Comparison of ENCODE assay signal across 8 cellular contexts in genomic region chr18:1663879-1664705, GRCh38.
DNase-seq lines count a peak whose midpoint lies in the region; ATAC-seq and TF ChIP-seq lines count a peak whose summit lies in the region.

No MANE protein-coding gene starts in this region.

- no peak overlapping the region for H3K4me2 ChIP-seq in MM.1S (ENCODE audit: low read depth, low read length)

- H3K4me3 Mint-ChIP-seq in activated naive CD8-positive, alpha-beta T cell treated with anti-CD3 and anti-CD28 coated beads, Interleukin-2, amount 50 U/mL, for 24 hours, result no peak overlapping the region

- H3K4me1 Mint-ChIP-seq in activated naive CD8-positive, alpha-beta T cell treated with anti-CD3 and anti-CD28 coated beads, Interleukin-2, amount 50 U/mL, for 24 hours, result no peaks in the 10 kb centered on the region

- H3K9me3 Mint-ChIP-seq in activated naive CD8-positive, alpha-beta T cell treated with anti-CD3 and anti-CD28 coated beads, Interleukin-2, amount 50 U/mL, for 24 hours, result no peaks in the 10 kb centered on the region

- intact Hi-C loops in stomach (cut with DNase I; ENCODE audit: low total_unique reads), result no loop called here

- no peak overlapping the region for H3K27ac Mint-ChIP-seq in activated naive CD8-positive, alpha-beta T cell treated with anti-CD3 and anti-CD28 coated beads, Interleukin-2, amount 50 U/mL, for 24 hours

- H3F3A ChIP-seq in MM.1S (ENCODE audit: insufficient read depth, low read length), result no peaks in the 10 kb centered on the region

- TF ChIP-seq EP300 in stomach (IDR thresholded peaks at IDR 0.05), result no peak

- no peaks in the 10 kb centered on the region for H3K27me3 Mint-ChIP-seq in activated naive CD8-positive, alpha-beta T cell treated with anti-CD3 and anti-CD28 coated beads, Interleukin-2, amount 50 U/mL, for 24 hours

- H3K4me1 ChIP-seq in MM.1S (ENCODE audit: low read length) (no peaks in the 10 kb centered on the region), stomach (no peaks in the 10 kb centered on the region)

- H3K9ac ChIP-seq in MM.1S (ENCODE audit: low read length), result no peak overlapping the region

- H3K27me3 ChIP-seq in MM.1S (replicated peaks; ENCODE audit: insufficient read depth, low read length) (no peaks in the 10 kb centered on the region), stomach (peaks cover 0 to 4% (median 0%) of the 10 kb centered on the region in 3 donors)

- no peaks in the 10 kb centered on the region for H3K36me3 Mint-ChIP-seq in activated naive CD8-positive, alpha-beta T cell treated with anti-CD3 and anti-CD28 coated beads, Interleukin-2, amount 50 U/mL, for 24 hours (ENCODE audit: low read depth)

- WGBS in stomach, 5 donors, result 50 to 59% (median 54%) methylated on average over 12 of the region's 12 CpGs

- peak; percentile 62 for ATAC-seq in GM21619 (IDR thresholded peaks at IDR 0.05; ENCODE audit: unreplicated experiment)
- ATAC-seq in activated naive CD8-positive, alpha-beta T cell treated with anti-CD3 and anti-CD28 coated beads, Interleukin-2, amount 50 U/mL, for 24 hours, result no peak

- H3K9me2 ChIP-seq in MM.1S (replicated peaks; ENCODE audit: insufficient read depth, low read length), result no peaks in the 10 kb centered on the region

- TF ChIP-seq CTCF in MM.1S (IDR thresholded peaks at IDR 0.05; ENCODE audit: low read length), result peak; percentile 88
- peak in 2 of 7 experiments; percentile 6 to 34 for TF ChIP-seq CTCF in stomach (IDR thresholded peaks at IDR 0.05)

- H3K4me3 ChIP-seq in MM.1S (ENCODE audit: low read length) (no peak overlapping the region), stomach (no peak overlapping the region)

- DNase-seq in NCI-H345 (lab: John Stamatoyannopoulos, UW) (peak; percentile 17), NCI-H345 treated with DMSO at 0.1 percent for 48 hours (lab: John Stamatoyannopoulos, UW; ENCODE audit: unreplicated experiment) (no peak), MM.1S (peak; percentile 47), iPS-NIHi7 (ENCODE audit: extremely low spot score) (peak; percentile 65), stomach (peak; percentile 34), GOT3 (lab: John Stamatoyannopoulos, UW) (no peak)
- peak; percentile 49 for DNase-seq in activated naive CD8-positive, alpha-beta T cell treated with anti-CD3 and anti-CD28 coated beads, Interleukin-2, amount 50 U/mL, for 24 hours

- no peaks in the 10 kb centered on the region for H4K20me1 ChIP-seq in MM.1S (ENCODE audit: insufficient read depth, low read length)

- H3K27ac ChIP-seq in MM.1S (ENCODE audit: low read length) (no peak overlapping the region), stomach (no peak overlapping the region)

- no peak overlapping the region for H2AFZ ChIP-seq in MM.1S (ENCODE audit: low read length)

- H3K36me3 ChIP-seq in MM.1S (replicated peaks; ENCODE audit: insufficient read depth, low read length) (no peaks in the 10 kb centered on the region), stomach (no peaks in the 10 kb centered on the region)

- H3K79me2 ChIP-seq in MM.1S (ENCODE audit: low read length), result no peaks in the 10 kb centered on the region

- H3K9me3 ChIP-seq in MM.1S (replicated peaks; ENCODE audit: insufficient read depth, low read length) (no peaks in the 10 kb centered on the region), stomach (no peaks in the 10 kb centered on the region)

- no peak for TF ChIP-seq POLR2A in stomach (IDR thresholded peaks at IDR 0.05)

Comparison
In these comparisons a context has a peak if more than half of its experiments do, and no peak if none do; other contexts are left out.
1. DNase-seq: peak in NCI-H345 (single experiment), MM.1S (single experiment), activated naive CD8-positive, alpha-beta T cell treated with anti-CD3 and anti-CD28 coated beads, Interleukin-2, amount 50 U/mL, for 24 hours (single experiment), iPS-NIHi7 (single experiment) and stomach (single experiment); none in NCI-H345 treated with DMSO at 0.1 percent for 48 hours (single experiment) and GOT3 (single experiment).